11 cellular contexts compared by ENCODE assay signal in the genomic region with DNA sequence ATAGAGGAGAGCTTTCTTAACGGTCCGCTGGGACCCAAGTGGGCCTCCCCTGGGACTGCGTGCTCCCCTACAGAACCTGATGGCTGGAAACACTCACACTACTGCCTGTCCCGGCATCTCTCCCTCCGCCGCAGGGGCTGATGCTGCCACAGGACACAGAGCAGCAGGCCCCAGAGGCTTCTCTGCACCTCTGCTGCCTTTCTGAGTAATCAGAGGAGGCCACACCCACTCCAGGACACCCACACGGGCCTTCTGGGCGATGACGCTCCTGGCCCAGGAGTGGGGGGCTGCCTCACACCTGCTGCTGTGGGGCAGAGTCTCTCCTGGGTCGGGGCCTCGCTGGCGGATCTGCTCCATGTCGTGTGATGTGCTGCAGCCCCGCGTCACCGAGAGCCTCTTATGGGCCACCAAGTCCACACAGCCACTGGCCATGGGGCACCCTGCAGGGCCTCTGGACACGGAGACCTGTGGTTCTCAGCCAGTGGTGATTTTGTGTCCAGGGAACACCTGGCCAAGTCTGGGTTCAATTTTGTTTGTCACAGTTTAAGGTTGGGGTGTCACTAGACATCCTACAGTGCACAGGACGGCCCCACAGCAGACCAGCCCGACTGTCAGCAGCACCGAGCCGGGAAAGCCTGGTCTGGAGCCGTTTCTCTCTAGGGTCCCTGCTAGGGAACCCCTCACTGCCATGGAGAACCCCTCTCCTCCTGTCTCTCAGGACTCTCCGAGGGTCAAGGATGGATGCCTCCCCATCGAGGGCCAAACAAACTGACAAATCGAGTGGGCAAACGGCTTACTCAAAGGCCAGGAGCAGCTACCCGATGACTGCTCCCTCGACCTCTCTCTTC. TPM values are rescaled to one million over a fixed set of nuclear protein-coding genes. Genes with fewer than 3 reads are reported as not detected.
DNase-seq lines count a peak whose midpoint lies in the region; ATAC-seq lines count a peak whose summit lies in the region.
"Had no signal": no experiment of that assay in that cellular context is flagged by ENCODE, and none has a peak within 500 bp of the region (broad histone marks: within the 10 kb centered on the region; RNA-seq: fewer than 3 reads in every experiment).

No MANE protein-coding gene starts in this region.

- peaks cover 17% of the 10 kb centered on the region for H3K4me1 Mint-ChIP-seq in activated CD4-positive, alpha-beta T cell treated with anti-CD3 and anti-CD28 coated beads for 36 hours
- H3K4me1 Mint-ChIP-seq in activated CD4-positive, alpha-beta T cell treated with anti-CD3 and anti-CD28 coated beads, Interleukin-2, amount 10 ng/mL, durations not matched to agents 7 days and 5 days, result peaks cover 14% of the 10 kb centered on the region

- no peaks in the 10 kb centered on the region for H3K36me3 Mint-ChIP-seq in activated CD4-positive, alpha-beta T cell treated with anti-CD3 and anti-CD28 coated beads for 36 hours (ENCODE audit: low read depth)
- H3K36me3 Mint-ChIP-seq in activated CD4-positive, alpha-beta T cell treated with anti-CD3 and anti-CD28 coated beads, Interleukin-2, amount 10 ng/mL, durations not matched to agents 7 days and 5 days (ENCODE audit: low read depth), result no peaks in the 10 kb centered on the region

- POLR2A ChIA-PET in activated CD4-positive, alpha-beta T cell treated with anti-CD3 and anti-CD28 coated beads for 36 hours (lab: Charles Lee), result no interaction called here
- POLR2A ChIA-PET in activated CD4-positive, alpha-beta T cell treated with anti-CD3 and anti-CD28 coated beads, Interleukin-2, amount 10 ng/mL, durations not matched to agents 7 days and 5 days (lab: Charles Lee), result no interaction called here

- H3K27me3 ChIP-seq in muscle layer of colon (ENCODE audit: control insufficient read depth in 1 of 2, insufficient read depth in 2 of 2, low read length in 2 of 2), result no peaks in the 10 kb centered on the region
- H3K27me3 ChIP-seq: body of pancreas had no signal

- H3K27me3 Mint-ChIP-seq in activated CD4-positive, alpha-beta T cell treated with anti-CD3 and anti-CD28 coated beads for 36 hours, result peaks cover 3% of the 10 kb centered on the region
- peaks cover 9% of the 10 kb centered on the region for H3K27me3 Mint-ChIP-seq in activated CD4-positive, alpha-beta T cell treated with anti-CD3 and anti-CD28 coated beads, Interleukin-2, amount 10 ng/mL, durations not matched to agents 7 days and 5 days

- peaks cover 13% of the 10 kb centered on the region for H3K4me1 ChIP-seq in muscle layer of colon (ENCODE audit: insufficient read depth, low read length)
- H3K4me1 ChIP-seq: body of pancreas had no signal

- peak overlapping the region; percentile 26 for H3K27ac ChIP-seq in muscle layer of colon (ENCODE audit: low read depth, low read length)
- H3K27ac ChIP-seq: body of pancreas had no signal

- DNase-seq in activated CD4-positive, alpha-beta T cell treated with anti-CD3 and anti-CD28 coated beads for 36 hours, result peak; percentile 76
- no peak for DNase-seq in activated CD4-positive, alpha-beta T cell treated with anti-CD3 and anti-CD28 coated beads, Interleukin-2, amount 10 ng/mL, durations not matched to agents 7 days and 5 days
- DNase-seq in activated CD8-positive, alpha-beta memory T cell treated with anti-CD3 and anti-CD28 coated beads, Interleukin-2, amount 50 U/mL, for 4 hours, result peak; percentile 68
- DNase-seq in stimulated activated naive CD8-positive, alpha-beta T cell treated with anti-CD3 and anti-CD28 coated beads, Interleukin-15, Interleukin-2, amounts not matched to agents 100 U/mL and 50 U/mL, for 24 hours, result peak; percentile 68
- DNase-seq in NCI-H146 (lab: John Stamatoyannopoulos, UW) (no peak), cortex of kidney (lab: John Stamatoyannopoulos, UW) (no peak)
- DNase-seq: body of pancreas, H9, NCI-H510A had no signal

- H3K4me3 ChIP-seq in muscle layer of colon (ENCODE audit: low read depth in 1 of 2, low read length in 2 of 2), result no peak overlapping the region
- H3K4me3 ChIP-seq: body of pancreas had no signal

- H3K9me3 ChIP-seq in muscle layer of colon (ENCODE audit: low read length), result no peaks in the 10 kb centered on the region
- H3K9me3 ChIP-seq: body of pancreas had no signal

- peak overlapping the region; percentile 86 for H3K27ac Mint-ChIP-seq in activated CD4-positive, alpha-beta T cell treated with anti-CD3 and anti-CD28 coated beads for 36 hours
- H3K27ac Mint-ChIP-seq in activated CD4-positive, alpha-beta T cell treated with anti-CD3 and anti-CD28 coated beads, Interleukin-2, amount 10 ng/mL, durations not matched to agents 7 days and 5 days, result no peak overlapping the region
- H3K27ac Mint-ChIP-seq: H9 had no signal

- intact Hi-C loops in activated CD4-positive, alpha-beta T cell treated with anti-CD3 and anti-CD28 coated beads for 36 hours (cut with DNase I, micrococcal nuclease), result no loop called here

- H3K4me3 Mint-ChIP-seq in activated CD4-positive, alpha-beta T cell treated with anti-CD3 and anti-CD28 coated beads for 36 hours, result peak overlapping the region; percentile 31
- H3K4me3 Mint-ChIP-seq in activated CD4-positive, alpha-beta T cell treated with anti-CD3 and anti-CD28 coated beads, Interleukin-2, amount 10 ng/mL, durations not matched to agents 7 days and 5 days, result no peak overlapping the region
- H3K4me3 Mint-ChIP-seq: H9 had no signal

- no peaks in the 10 kb centered on the region for H3K9me3 Mint-ChIP-seq in activated CD4-positive, alpha-beta T cell treated with anti-CD3 and anti-CD28 coated beads for 36 hours (ENCODE audit: low read depth)
- H3K9me3 Mint-ChIP-seq in activated CD4-positive, alpha-beta T cell treated with anti-CD3 and anti-CD28 coated beads, Interleukin-2, amount 10 ng/mL, durations not matched to agents 7 days and 5 days, result no peaks in the 10 kb centered on the region
- H3K9me3 Mint-ChIP-seq: H9 had no signal

- ATAC-seq in activated CD4-positive, alpha-beta T cell treated with anti-CD3 and anti-CD28 coated beads for 36 hours, result peak; percentile 89
- peak; percentile 92 for ATAC-seq in stimulated activated naive CD8-positive, alpha-beta T cell treated with anti-CD3 and anti-CD28 coated beads, Interleukin-15, Interleukin-2, amounts not matched to agents 100 U/mL and 50 U/mL, for 24 hours
- no peak for ATAC-seq in GM18907 (IDR thresholded peaks at IDR 0.05; ENCODE audit: unreplicated experiment)
- ATAC-seq: body of pancreas had no signal

- no peaks in the 10 kb centered on the region for H3K36me3 ChIP-seq in muscle layer of colon (ENCODE audit: insufficient read depth, low read length)

- H3K9ac ChIP-seq in muscle layer of colon (ENCODE audit: low read length), result no peak overlapping the region

- CTCF ChIA-PET in activated CD4-positive, alpha-beta T cell treated with anti-CD3 and anti-CD28 coated beads for 36 hours (lab: Charles Lee), result interaction anchor here (0.6 to 0.7 kb wide), 3 partner anchors 32 to 1482 kb away, joined by 3 to 4 read pairs (median 3); no protein-coding TSS in a partner anchor
- CTCF ChIA-PET in activated CD4-positive, alpha-beta T cell treated with anti-CD3 and anti-CD28 coated beads, Interleukin-2, amount 10 ng/mL, durations not matched to agents 7 days and 5 days (lab: Charles Lee), result interaction anchor here (0.6 to 1.8 kb wide), 4 partner anchors 12 to 20 kb away, joined by 3 to 5 read pairs (median 4); a partner anchor contains a TSS

RNA-seq across cellular contexts. Expression of a gene that starts 16.0 kb away (rescaled TPM):
- total RNA-seq in activated CD4-positive, alpha-beta T cell treated with anti-CD3 and anti-CD28 coated beads for 36 hours, result 100 to 1,000 TPM; 101 to 110 TPM
- 100 to 1,000 TPM; 163 to 173 TPM for total RNA-seq in activated CD4-positive, alpha-beta T cell treated with anti-CD3 and anti-CD28 coated beads, Interleukin-2, amount 10 ng/mL, durations not matched to agents 7 days and 5 days

RNA-seq across cellular contexts. Expression of a gene that starts 57.6 kb away (rescaled TPM):
- total RNA-seq in activated CD4-positive, alpha-beta T cell treated with anti-CD3 and anti-CD28 coated beads for 36 hours, result 10 to 100 TPM; 13.6 to 15.2 TPM
- total RNA-seq in activated CD4-positive, alpha-beta T cell treated with anti-CD3 and anti-CD28 coated beads, Interleukin-2, amount 10 ng/mL, durations not matched to agents 7 days and 5 days, result 10 to 100 TPM; 28.7 to 30.7 TPM

Comparison
In these comparisons a context has a peak if more than half of its experiments do, and no peak if none do; other contexts are left out.
1. DNase-seq: peak in activated CD4-positive, alpha-beta T cell treated with anti-CD3 and anti-CD28 coated beads for 36 hours (single experiment), activated CD8-positive, alpha-beta memory T cell treated with anti-CD3 and anti-CD28 coated beads, Interleukin-2, amount 50 U/mL, for 4 hours (single experiment) and stimulated activated naive CD8-positive, alpha-beta T cell treated with anti-CD3 and anti-CD28 coated beads, Interleukin-15, Interleukin-2, amounts not matched to agents 100 U/mL and 50 U/mL, for 24 hours (single experiment); none in activated CD4-positive, alpha-beta T cell treated with anti-CD3 and anti-CD28 coated beads, Interleukin-2, amount 10 ng/mL, durations not matched to agents 7 days and 5 days (single experiment), NCI-H146 (single experiment) and cortex of kidney (single experiment).